Comparison of ENCODE assay signal across 24 cellular contexts in genomic region chr5:132087176-132087575, GRCh38. TPM values are rescaled to one million over a fixed set of nuclear protein-coding genes. Genes with fewer than 3 reads are reported as not detected.
DNase-seq lines count a peak whose midpoint lies in the region; ATAC-seq lines count a peak whose summit lies in the region.
"Had no signal": no experiment of that assay in that cellular context is flagged by ENCODE, and none has a peak within 500 bp of the region (broad histone marks: within the 10 kb centered on the region; RNA-seq: fewer than 3 reads in every experiment).

No MANE protein-coding gene starts in this region.

- intact Hi-C loops in Right ventricle myocardium inferior (cut with DNase I) = no loop called here
- intact Hi-C loops in left ventricle myocardium superior (cut with micrococcal nuclease) = no loop called here

- peak overlapping the region; percentile 22 for H3K27ac Mint-ChIP-seq in stimulated activated naive B cell treated with anti-CD40 and anti-IgM and Interleukin-4, amounts not matched to agents 10 μg/mL and 1 μg/mL and 100 μg/mL, for 72 hours
- H3K27ac Mint-ChIP-seq: activated naive CD4-positive, alpha-beta T cell treated with anti-CD3 and anti-CD28 coated beads, Interleukin-2, amount 50 U/mL, for 24 hours had no signal

- no peak overlapping the region for H3K4me3 Mint-ChIP-seq in stimulated activated naive B cell treated with anti-CD40 and anti-IgM and Interleukin-4, amounts not matched to agents 10 μg/mL and 1 μg/mL and 100 μg/mL, for 72 hours
- H3K4me3 Mint-ChIP-seq: activated naive CD4-positive, alpha-beta T cell treated with anti-CD3 and anti-CD28 coated beads, Interleukin-2, amount 50 U/mL, for 24 hours had no signal

- ATAC-seq in Right ventricle myocardium inferior (peak; percentile 6), left ventricle myocardium superior (no peak), GM18511 (IDR thresholded peaks at IDR 0.05; ENCODE audit: unreplicated experiment) (no peak), GM21423 (IDR thresholded peaks at IDR 0.05; ENCODE audit: unreplicated experiment) (no peak)
- no peak for ATAC-seq in stimulated activated naive B cell treated with anti-CD40 and anti-IgM and Interleukin-4, amounts not matched to agents 10 μg/mL and 1 μg/mL and 100 μg/mL, for 72 hours (replicated peaks)
- ATAC-seq: activated CD4-positive, CD25-positive, alpha-beta regulatory T cell treated with anti-CD3 and anti-CD28 coated beads, Interleukin-2, amount 50 U/mL, for 24 hours; HCT116 had no signal

- H3K9me3 Mint-ChIP-seq in stimulated activated naive B cell treated with anti-CD40 and anti-IgM and Interleukin-4, amounts not matched to agents 10 μg/mL and 1 μg/mL and 100 μg/mL, for 72 hours = peaks cover 0 to 4% of the 10 kb centered on the region in 2 donors
- H3K9me3 Mint-ChIP-seq: activated naive CD4-positive, alpha-beta T cell treated with anti-CD3 and anti-CD28 coated beads, Interleukin-2, amount 50 U/mL, for 24 hours had no signal

- DNase-seq in Right ventricle myocardium inferior (ENCODE audit: missing footprints) (no peak), left ventricle myocardium superior (no peak), NCI-H446 treated with DMSO at 0.1 percent for 48 hours (lab: John Stamatoyannopoulos, UW) (peak; percentile 94), cerebellum (ENCODE audit: low spot score) (peak; percentile 83), KG1 (lab: John Stamatoyannopoulos, UW) (no peak)
- no peak for DNase-seq in stimulated activated naive B cell treated with anti-CD40 and anti-IgM and Interleukin-4, amounts not matched to agents 10 μg/mL and 1 μg/mL and 100 μg/mL, for 72 hours
- DNase-seq: ACHN; activated CD8-positive, alpha-beta memory T cell treated with anti-CD3 and anti-CD28 coated beads for 24 hours; activated T-cell treated with anti-CD3 and anti-CD28 coated beads, Interleukin-2, amount 50 U/mL, for 48 hours; hypothalamus; lower lobe of right lung; NCI-H146; NCI-H748 treated with DMSO at 0.1 percent for 48 hours; nucleus accumbens; SHP77 treated with DMSO at 0.1 percent for 48 hours; stimulated activated CD4-positive, alpha-beta T cell treated with anti-CD3 and anti-CD28 coated beads, Interleukin-4, amount 100 ng/mL, for 1 hour; stomach; transverse colon had no signal

- no peaks in the 10 kb centered on the region for H3K27me3 Mint-ChIP-seq in stimulated activated naive B cell treated with anti-CD40 and anti-IgM and Interleukin-4, amounts not matched to agents 10 μg/mL and 1 μg/mL and 100 μg/mL, for 72 hours
- H3K27me3 Mint-ChIP-seq: activated naive CD4-positive, alpha-beta T cell treated with anti-CD3 and anti-CD28 coated beads, Interleukin-2, amount 50 U/mL, for 24 hours had no signal

- H3K4me1 Mint-ChIP-seq in stimulated activated naive B cell treated with anti-CD40 and anti-IgM and Interleukin-4, amounts not matched to agents 10 μg/mL and 1 μg/mL and 100 μg/mL, for 72 hours = peaks cover 34 to 54% of the 10 kb centered on the region in 2 donors

- H3K36me3 Mint-ChIP-seq in stimulated activated naive B cell treated with anti-CD40 and anti-IgM and Interleukin-4, amounts not matched to agents 10 μg/mL and 1 μg/mL and 100 μg/mL, for 72 hours = no peaks in the 10 kb centered on the region
- H3K36me3 Mint-ChIP-seq: activated naive CD4-positive, alpha-beta T cell treated with anti-CD3 and anti-CD28 coated beads, Interleukin-2, amount 50 U/mL, for 24 hours had no signal

RNA-seq across cellular contexts. Expression of gene CSF2, which starts 13.6 kb away (rescaled TPM):
- total RNA-seq in Right ventricle myocardium inferior (not detected), left ventricle myocardium superior (not detected), cerebellum (not detected)
- total RNA-seq: frontal cortex, stomach, transverse colon had no signal

RNA-seq across cellular contexts. Expression of gene IL3, which starts 26.7 kb away (rescaled TPM):
- total RNA-seq in Right ventricle myocardium inferior = not detected
- total RNA-seq in left ventricle myocardium superior = not detected
- total RNA-seq in cerebellum = not detected
- total RNA-seq: frontal cortex, lower lobe of right lung, stomach, transverse colon had no signal

Comparison
In these comparisons a context has a peak if more than half of its experiments do, and no peak if none do; other contexts are left out.
1. DNase-seq: peak in NCI-H446 treated with DMSO at 0.1 percent for 48 hours (single experiment) and cerebellum (single experiment); none in Right ventricle myocardium inferior (single experiment), left ventricle myocardium superior (single experiment), stimulated activated naive B cell treated with anti-CD40 and anti-IgM and Interleukin-4, amounts not matched to agents 10 μg/mL and 1 μg/mL and 100 μg/mL, for 72 hours (single experiment) and KG1 (single experiment).